ENCODE assay signal across 9 cellular contexts in genomic region chr2:44937688-44938240, GRCh38. TPM values are rescaled to one million over a fixed set of nuclear protein-coding genes. Genes with fewer than 3 reads are reported as not detected.
DNase-seq lines count a peak whose midpoint lies in the region; ATAC-seq, FAIRE-seq and TF ChIP-seq lines count a peak whose summit lies in the region.
"Had no signal": no experiment of that assay in that cellular context is flagged by ENCODE, and none has a peak within 500 bp of the region (broad histone marks: within the 10 kb centered on the region; RNA-seq: fewer than 3 reads in every experiment).

No MANE protein-coding gene starts in this region.

- peaks cover 81% of the 10 kb centered on the region for H3K27me3 Mint-ChIP-seq in HFFc6 (ENCODE audit: insufficient read depth)
- H3K27me3 Mint-ChIP-seq in activated T-cell treated with anti-CD3 and anti-CD28 coated beads, Interleukin-2, amount 50 U/mL, for 72 hours (ENCODE audit: low read depth), result peaks cover 83% of the 10 kb centered on the region
- H3K27me3 Mint-ChIP-seq in naive thymus-derived CD8-positive, alpha-beta T cell, result peaks cover 28 to 93% (median 62%) of the 10 kb centered on the region in 5 donors

- no peak for TF ChIP-seq CTCF in HFFc6 (IDR thresholded peaks at IDR 0.05)

- DNase-seq in HFFc6 (no peak), foreskin melanocyte (no peak), DMS79 (lab: John Stamatoyannopoulos, UW) (no peak), RCC 7860 (ENCODE audit: low spot score) (no peak)
- peak; percentile 49 to 56 for DNase-seq in activated T-cell treated with anti-CD3 and anti-CD28 coated beads, Interleukin-2, amount 50 U/mL, for 72 hours
- DNase-seq in naive thymus-derived CD8-positive, alpha-beta T cell, result peak in 1 of 10 donors; percentile 58

- no peak overlapping the region for H3K27ac Mint-ChIP-seq in HFFc6
- no peak overlapping the region for H3K27ac Mint-ChIP-seq in activated T-cell treated with anti-CD3 and anti-CD28 coated beads, Interleukin-2, amount 50 U/mL, for 72 hours
- H3K27ac Mint-ChIP-seq in naive thymus-derived CD8-positive, alpha-beta T cell, result no peak overlapping the region

- H3K4me3 Mint-ChIP-seq in HFFc6, result 0 out of 2 replicates have a peak overlapping the region, but pooled peaks have one; percentile 32
- peak overlapping the region; percentile 61 to 71 for H3K4me3 Mint-ChIP-seq in activated T-cell treated with anti-CD3 and anti-CD28 coated beads, Interleukin-2, amount 50 U/mL, for 72 hours
- H3K4me3 Mint-ChIP-seq in naive thymus-derived CD8-positive, alpha-beta T cell, result peak overlapping the region in 8 of 10 donors; percentile 25 to 64 (median 51)

- ATAC-seq in activated T-cell treated with anti-CD3 and anti-CD28 coated beads, Interleukin-2, amount 50 U/mL, for 72 hours (replicated peaks in 1 of 2), result peak; percentile 37 to 54
- ATAC-seq in naive thymus-derived CD8-positive, alpha-beta T cell, result no peak
- no peak for ATAC-seq in GM21825 (IDR thresholded peaks at IDR 0.05; ENCODE audit: unreplicated experiment)

- H3K9me3 ChIP-seq in ES-I3 (ENCODE audit: control insufficient read depth, insufficient read depth, low read length), result no peaks in the 10 kb centered on the region

- POLR2A ChIA-PET in naive thymus-derived CD8-positive, alpha-beta T cell (lab: Charles Lee), result no interaction called here

- no peaks in the 10 kb centered on the region for H3K9me3 Mint-ChIP-seq in HFFc6
- no peaks in the 10 kb centered on the region for H3K9me3 Mint-ChIP-seq in activated T-cell treated with anti-CD3 and anti-CD28 coated beads, Interleukin-2, amount 50 U/mL, for 72 hours
- peaks cover 0 to 5% (median 0%) of the 10 kb centered on the region in 9 donors for H3K9me3 Mint-ChIP-seq in naive thymus-derived CD8-positive, alpha-beta T cell

- no peak for FAIRE-seq in RCC 7860 (lab: Jason Lieb, UNC)

- peak overlapping the region; percentile 31; the same call in 1 of the 2 replicates for H3K9ac ChIP-seq in ES-I3 (ENCODE audit: low read depth, low read length)

- H3K36me3 ChIP-seq in ES-I3 (ENCODE audit: insufficient read depth, low read length), result no peaks in the 10 kb centered on the region

- H3K4me1 Mint-ChIP-seq in HFFc6 (ENCODE audit: low read depth), result peaks cover 7% of the 10 kb centered on the region; the same call in 1 of the 2 replicates
- peaks cover 41% of the 10 kb centered on the region for H3K4me1 Mint-ChIP-seq in activated T-cell treated with anti-CD3 and anti-CD28 coated beads, Interleukin-2, amount 50 U/mL, for 72 hours (ENCODE audit: low read depth)
- H3K4me1 Mint-ChIP-seq in naive thymus-derived CD8-positive, alpha-beta T cell, result peaks cover 14 to 66% (median 55%) of the 10 kb centered on the region in 4 donors

- H3K4me1 ChIP-seq in ES-I3 (ENCODE audit: insufficient read depth, low read length), result no peaks in the 10 kb centered on the region; the same call in none of the 2 replicates

- no peaks in the 10 kb centered on the region for H3K36me3 Mint-ChIP-seq in HFFc6 (ENCODE audit: low read depth)
- peaks cover 0 to 4% of the 10 kb centered on the region in 2 donors for H3K36me3 Mint-ChIP-seq in activated T-cell treated with anti-CD3 and anti-CD28 coated beads, Interleukin-2, amount 50 U/mL, for 72 hours (ENCODE audit: insufficient read depth in 2 of 2)
- no peaks in the 10 kb centered on the region for H3K36me3 Mint-ChIP-seq in naive thymus-derived CD8-positive, alpha-beta T cell

RNA-seq across cellular contexts. Expression of gene SIX3, which starts 3.7 kb away (rescaled TPM):
- total RNA-seq in HFFc6 (2021; fragmentation: NEBNext Ultra II Directional; extraction: Animal tissue kit (Norgen Biotek cat#: 25700)), result not detected
- total RNA-seq in activated T-cell treated with anti-CD3 and anti-CD28 coated beads, Interleukin-2, amount 50 U/mL, for 72 hours, result not detected
- total RNA-seq in naive thymus-derived CD8-positive, alpha-beta T cell, result not detected
- polyA plus RNA-seq in naive thymus-derived CD8-positive, alpha-beta T cell, result not detected
- total RNA-seq: omental fat pad had no signal

Comparison
In these comparisons a context has a peak if more than half of its experiments do, and no peak if none do; other contexts are left out.
1. DNase-seq: peak in activated T-cell treated with anti-CD3 and anti-CD28 coated beads, Interleukin-2, amount 50 U/mL, for 72 hours (2 of 2); none in HFFc6 (single experiment), foreskin melanocyte (single experiment), DMS79 (single experiment) and RCC 7860 (single experiment).
2. ATAC-seq: peak in activated T-cell treated with anti-CD3 and anti-CD28 coated beads, Interleukin-2, amount 50 U/mL, for 72 hours (2 of 2); none in naive thymus-derived CD8-positive, alpha-beta T cell (0 of 2) and GM21825 (single experiment).
3. Peak in every context shown above with its lines, with median percentiles within 50 percentile points of each other: H3K4me3 Mint-ChIP-seq.